In genomic region chr10:52266858-52267257, GRCh38 we compare ENCODE assay signal across 9 cellular contexts. TPM values are rescaled to one million over a fixed set of nuclear protein-coding genes. Genes with fewer than 3 reads are reported as not detected.
"Had no signal": no experiment of that assay in that cellular context is flagged by ENCODE, and none has a peak within 500 bp of the region (broad histone marks: within the 10 kb centered on the region; RNA-seq: fewer than 3 reads in every experiment).

No MANE protein-coding gene starts in this region.

- H3K4me1 ChIP-seq: HAP-1 had no signal

- DNase-seq: GOT3, H7, H9 had no signal

- H3K4me2 ChIP-seq: GM23338 had no signal

- H3K36me3 ChIP-seq: HAP-1 had no signal

- H3K4me3 ChIP-seq: GM23248, GM23338, HAP-1 had no signal

- H3K27ac ChIP-seq: GM23248 had no signal

- H3K9me3 ChIP-seq: HAP-1 had no signal

- FAIRE-seq: H1, H54 had no signal

- H2AFZ ChIP-seq: GM23248, GM23338 had no signal

- ATAC-seq: GM23338, HCT116 had no signal

- H3K9ac ChIP-seq: GM23248 had no signal

RNA-seq across cellular contexts. Expression of gene DKK1, which starts 47.2 kb away (rescaled TPM):
- total RNA-seq: GM23338 had no signal
